ENCODE assay signal across 16 cellular contexts in the genomic region with DNA sequence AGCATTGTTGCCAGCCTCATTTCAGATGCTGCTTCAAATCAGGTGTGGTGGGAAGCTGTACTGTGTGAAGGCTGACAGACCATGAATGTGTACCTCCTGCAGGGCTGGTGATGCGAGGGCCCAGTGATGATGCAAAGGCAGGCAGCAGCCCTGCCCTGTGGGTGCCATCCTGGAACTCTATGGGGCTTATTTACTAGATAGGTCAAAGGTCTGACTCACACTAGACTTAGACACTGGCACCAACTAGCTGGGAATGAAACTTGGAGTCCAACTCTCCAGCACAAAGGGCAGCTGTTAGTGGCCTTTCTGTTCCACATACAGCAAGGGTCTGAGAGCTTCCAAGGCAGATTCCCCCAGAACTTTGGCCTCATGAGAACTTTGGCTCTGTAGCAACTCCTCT.
A peak's percentile ranks its signal among the peaks of the same experiment; 100 is the strongest.
DNase-seq lines count a peak whose midpoint lies in the region; ATAC-seq and TF ChIP-seq lines count a peak whose summit lies in the region.
"Had no signal": no experiment of that assay in that cellular context is flagged by ENCODE, and none has a peak within 500 bp of the region (broad histone marks: within the 10 kb centered on the region; RNA-seq: fewer than 3 reads in every experiment).

No MANE protein-coding gene starts in this region.

- H3K36me3 ChIP-seq in GM23248 (ENCODE audit: low read depth) (peaks cover 19% of the 10 kb centered on the region; the same call in 1 of the 2 replicates), Peyer's patch (peaks cover 0 to 23% (median 0%) of the 10 kb centered on the region in 3 donors)

- H3K9me2 ChIP-seq in GM23248 (ENCODE audit: insufficient read depth), result no peaks in the 10 kb centered on the region

- no peak for TF ChIP-seq CTCF in Peyer's patch (IDR thresholded peaks at IDR 0.05)

- no peaks in the 10 kb centered on the region for H3K4me1 ChIP-seq in GM23248 (ENCODE audit: insufficient read depth)
- peaks cover 0 to 4% (median 0%) of the 10 kb centered on the region in 4 donors for H3K4me1 ChIP-seq in Peyer's patch

- H3K79me2 ChIP-seq in GM23248 (ENCODE audit: insufficient read depth), result no peaks in the 10 kb centered on the region

- H3F3A ChIP-seq in GM23248 (ENCODE audit: insufficient read depth), result no peaks in the 10 kb centered on the region

- no peak overlapping the region for H3K4me2 ChIP-seq in GM23248 (ENCODE audit: unreplicated experiment)
- H3K4me2 ChIP-seq: KMS-11 had no signal

- no peaks in the 10 kb centered on the region for H3K27me3 ChIP-seq in GM23248 (replicated peaks; ENCODE audit: insufficient read depth)
- H3K27me3 ChIP-seq in Peyer's patch, result no peaks in the 10 kb centered on the region

- H3K4me3 ChIP-seq in GM23248 (no peak overlapping the region), Peyer's patch (no peak overlapping the region)

- peak; percentile 7 for DNase-seq in GM23248
- DNase-seq in Peyer's patch, result peak in 2 of 3 donors; percentile 61 to 73
- peak; percentile 49 for DNase-seq in left lobe of liver (ENCODE audit: low spot score)
- DNase-seq in renal cortical epithelial cell (ENCODE audit: low read depth), result peak; percentile 5
- no peak for DNase-seq in occipital lobe (lab: John Stamatoyannopoulos, UW)
- no peak for DNase-seq in NCI-H1417 treated with DMSO at 0.1 percent for 48 hours (lab: John Stamatoyannopoulos, UW)
- DNase-seq in amygdala (lab: John Stamatoyannopoulos, UW), result no peak
- DNase-seq: DMS 273 treated with DMSO at 0.1 percent for 48 hours, GF-D8, HFFc6, NCI-H1048, NCI-H2081 treated with DMSO at 0.1 percent for 48 hours, NCI-H524, SHP77 had no signal

- WGBS in GM23248 (ENCODE audit: low coverage in 1 of 2, low lambda C conversion rate in 2 of 2, missing lambda C conversion rate in 2 of 2), 2 experiments, result 50 to 83% methylated on average over 1 of the region's 1 CpG

- no peak overlapping the region for H2AFZ ChIP-seq in GM23248

- no peaks in the 10 kb centered on the region for H3K9me3 ChIP-seq in GM23248 (ENCODE audit: low read depth)
- H3K9me3 ChIP-seq in Peyer's patch, result no peaks in the 10 kb centered on the region

- H3K9ac ChIP-seq in GM23248, result no peak overlapping the region
- H3K9ac ChIP-seq: KMS-11 had no signal

- ATAC-seq in left lobe of liver, result peak; percentile 93

- H3K27ac ChIP-seq in GM23248 (no peak overlapping the region), Peyer's patch (peak overlapping the region in 2 of 4 donors; percentile 63 to 71)
- H3K27ac ChIP-seq: C4-2B, KMS-11 had no signal

- H4K20me1 ChIP-seq in GM23248 (ENCODE audit: insufficient read depth), result no peaks in the 10 kb centered on the region

- in situ Hi-C loops in GM23248 (cut with MboI), result no loop called here

- peak in 1 of 2 donors; percentile 22 for TF ChIP-seq POLR2A in Peyer's patch (IDR thresholded peaks at IDR 0.05)

Comparison
In these comparisons a context has a peak if more than half of its experiments do, and no peak if none do; other contexts are left out.
1. DNase-seq: peak in GM23248 (single experiment), Peyer's patch (2 of 3), left lobe of liver (single experiment) and renal cortical epithelial cell (single experiment); none in occipital lobe (single experiment), NCI-H1417 treated with DMSO at 0.1 percent for 48 hours (single experiment) and amygdala (0 of 56).